10 cellular contexts compared by ENCODE assay signal in genomic region chr16:18804540-18804939, GRCh38. TPM values are rescaled to one million over a fixed set of nuclear protein-coding genes. Genes with fewer than 3 reads are reported as not detected.
A peak's percentile ranks its signal among the peaks of the same experiment; 100 is the strongest.
DNase-seq lines count a peak whose midpoint lies in the region; ATAC-seq and TF ChIP-seq lines count a peak whose summit lies in the region.
"Had no signal": no experiment of that assay in that cellular context is flagged by ENCODE, and none has a peak within 500 bp of the region (broad histone marks: within the 10 kb centered on the region; RNA-seq: fewer than 3 reads in every experiment).

No MANE protein-coding gene starts in this region.

- H3K9me3 Mint-ChIP-seq in activated naive CD4-positive, alpha-beta T cell treated with anti-CD3 and anti-CD28 coated beads, Interleukin-2, amount 50 U/mL, for 24 hours: no peaks in the 10 kb centered on the region
- H3K9me3 Mint-ChIP-seq in WTC11 (peaks cover 4% of the 10 kb centered on the region; the same call in 1 of the 2 replicates), glutamatergic neuron (ENCODE audit: unreplicated experiment) (peaks cover 8% of the 10 kb centered on the region)

- peaks cover 14 to 36% of the 10 kb centered on the region in 2 donors for H3K4me1 ChIP-seq in thoracic aorta (ENCODE audit: control insufficient read depth in 1 of 2, low read depth in 2 of 2)

- DNase-seq in activated naive CD4-positive, alpha-beta T cell (lab: John Stamatoyannopoulos, UW): no peak
- DNase-seq in WTC11 (ENCODE audit: low spot score) (no peak), glutamatergic neuron (no peak), thoracic aorta (ENCODE audit: low spot score) (no peak), cerebellar cortex (ENCODE audit: low spot score) (no peak)
- DNase-seq: C1 segment of cervical spinal cord, nucleus accumbens had no signal

- peaks cover 56% of the 10 kb centered on the region for H3K4me1 Mint-ChIP-seq in activated naive CD4-positive, alpha-beta T cell treated with anti-CD3 and anti-CD28 coated beads, Interleukin-2, amount 50 U/mL, for 24 hours
- peaks cover 53% of the 10 kb centered on the region for H3K4me1 Mint-ChIP-seq in WTC11
- peaks cover 13% of the 10 kb centered on the region for H3K4me1 Mint-ChIP-seq in glutamatergic neuron (ENCODE audit: low read depth, unreplicated experiment)

- no peaks in the 10 kb centered on the region for H3K9me3 ChIP-seq in thoracic aorta

- peaks cover 17% of the 10 kb centered on the region for H3K36me3 ChIP-seq in thoracic aorta

- POLR2A ChIA-PET in WTC11 (lab: Charles Lee): interaction anchor here (1.6 kb wide), 1 partner anchor 14 kb away, joined by 5 read pairs; the partner anchor contains the start of gene RPS15A

- peak overlapping the region; percentile 66 for H3K27ac Mint-ChIP-seq in activated naive CD4-positive, alpha-beta T cell treated with anti-CD3 and anti-CD28 coated beads, Interleukin-2, amount 50 U/mL, for 24 hours
- H3K27ac Mint-ChIP-seq in WTC11: peak overlapping the region; percentile 85; the same call in 1 of the 2 replicates
- H3K27ac Mint-ChIP-seq in glutamatergic neuron (ENCODE audit: unreplicated experiment): peak overlapping the region; percentile 28

- no peak overlapping the region for H3K4me3 ChIP-seq in thoracic aorta

- no peak overlapping the region for H3K4me3 Mint-ChIP-seq in activated naive CD4-positive, alpha-beta T cell treated with anti-CD3 and anti-CD28 coated beads, Interleukin-2, amount 50 U/mL, for 24 hours
- peak overlapping the region; percentile 31; the same call in 1 of the 2 replicates for H3K4me3 Mint-ChIP-seq in WTC11
- no peak overlapping the region for H3K4me3 Mint-ChIP-seq in glutamatergic neuron (ENCODE audit: unreplicated experiment)

- H3K27ac ChIP-seq in thoracic aorta: peak overlapping the region; percentile 53 to 63

- CTCF ChIA-PET in WTC11 (lab: Charles Lee): no interaction called here

- no peaks in the 10 kb centered on the region for H3K27me3 ChIP-seq in thoracic aorta (replicated peaks; ENCODE audit: insufficient read depth)

- peaks cover 14% of the 10 kb centered on the region for H3K36me3 Mint-ChIP-seq in activated naive CD4-positive, alpha-beta T cell treated with anti-CD3 and anti-CD28 coated beads, Interleukin-2, amount 50 U/mL, for 24 hours
- H3K36me3 Mint-ChIP-seq in WTC11 (peaks cover 25% of the 10 kb centered on the region), glutamatergic neuron (ENCODE audit: unreplicated experiment) (peaks cover 5% of the 10 kb centered on the region)

- no peaks in the 10 kb centered on the region for H3K27me3 Mint-ChIP-seq in activated naive CD4-positive, alpha-beta T cell treated with anti-CD3 and anti-CD28 coated beads, Interleukin-2, amount 50 U/mL, for 24 hours
- H3K27me3 Mint-ChIP-seq in WTC11 (ENCODE audit: low read depth) (no peaks in the 10 kb centered on the region), glutamatergic neuron (ENCODE audit: unreplicated experiment) (peaks cover 7% of the 10 kb centered on the region)

- TF ChIP-seq CTCF in WTC11 (IDR thresholded peaks at IDR 0.05) (no peak), glutamatergic neuron (IDR thresholded peaks at IDR 0.05; ENCODE audit: partially characterized antibody, unreplicated experiment) (no peak), thoracic aorta (IDR thresholded peaks at IDR 0.05) (no peak)

- no peak for ATAC-seq in WTC11
- no peak for ATAC-seq in thoracic aorta (ENCODE audit: insufficient number of reproducible peaks, low FRiP score, low read depth)
- ATAC-seq in GM18861 (IDR thresholded peaks at IDR 0.05; ENCODE audit: unreplicated experiment): no peak
- no peak for ATAC-seq in GM21367 (IDR thresholded peaks at IDR 0.05; ENCODE audit: unreplicated experiment)

TF ChIP-seq in WTC11, 78 proteins besides CTCF, POLR2A, EP300 and RAD21:
- no peak for TF ChIP-seq MAX (CRISPR knock-in tag; IDR thresholded peaks at IDR 0.05)
- TF ChIP-seq ZNF121 (CRISPR knock-in tag; IDR thresholded peaks at IDR 0.05): peak; percentile 96
- TF ChIP-seq TP53 (CRISPR knock-in tag; IDR thresholded peaks at IDR 0.05): no peak
- no peak for TF ChIP-seq CREB1 (CRISPR knock-in tag; IDR thresholded peaks at IDR 0.05)
- TF ChIP-seq GRHL2 (CRISPR knock-in tag; IDR thresholded peaks at IDR 0.05; ENCODE audit: insufficient replicate concordance, severe bottlenecking): no peak
- no peak for TF ChIP-seq ELF4 (CRISPR knock-in tag; IDR thresholded peaks at IDR 0.05; ENCODE audit: low read depth)
TF ChIP-seq in WTC11: peak in this region for 1.

RNA-seq across cellular contexts. Expression of gene ARL6IP1, which starts 3.2 kb away (rescaled TPM):
- total RNA-seq in WTC11 (2021) (137 to 172 TPM (median 151 TPM) in 3 replicates), glutamatergic neuron (ENCODE audit: unreplicated experiment) (238 TPM), thoracic aorta (100 to 1,000 TPM; 105 to 128 TPM)

RNA-seq across cellular contexts. Expression of gene RPS15A, which starts 14.4 kb away (rescaled TPM):
- 1,612 to 1,889 TPM (median 1,831 TPM) in 3 replicates for total RNA-seq in WTC11 (2021)
- 784 TPM for total RNA-seq in glutamatergic neuron (ENCODE audit: unreplicated experiment)
- total RNA-seq in thoracic aorta: 100 to 1,000 TPM; 829 to 900 TPM

Comparison
In these comparisons a context has a peak if more than half of its experiments do, and no peak if none do; other contexts are left out.
1. H3K27ac Mint-ChIP-seq: peak in every context shown above with its lines; median percentile 85 in WTC11; 66 in activated naive CD4-positive, alpha-beta T cell treated with anti-CD3 and anti-CD28 coated beads, Interleukin-2, amount 50 U/mL, for 24 hours; 28 in glutamatergic neuron.